ENCODE assay signal across 8 cellular contexts in genomic region chr6:37018152-37019064, GRCh38. TPM values are rescaled to one million over a fixed set of nuclear protein-coding genes. Genes with fewer than 3 reads are reported as not detected.
A peak's percentile ranks its signal among the peaks of the same experiment; 100 is the strongest.
DNase-seq lines count a peak whose midpoint lies in the region; ATAC-seq, FAIRE-seq and TF ChIP-seq lines count a peak whose summit lies in the region.

No MANE protein-coding gene starts in this region.

- POLR2A ChIA-PET in WTC11 (lab: Charles Lee): interaction anchor here (0.6 to 1.3 kb wide), 7 partner anchors 12 to 123 kb away, joined by 3 to 7 read pairs (median 5); partner anchors contain the start of genes FGD2 and MTCH1

- H3K27me3 Mint-ChIP-seq in WTC11 (ENCODE audit: low read depth): no peaks in the 10 kb centered on the region

- H3K4me3 Mint-ChIP-seq in WTC11: no peak overlapping the region

- ATAC-seq in GM19043 (IDR thresholded peaks at IDR 0.05; ENCODE audit: low read depth, unreplicated experiment): peak; percentile 80
- peak; percentile 86 for ATAC-seq in HG03342 (IDR thresholded peaks at IDR 0.05; ENCODE audit: unreplicated experiment)
- ATAC-seq in WTC11: peak; percentile 90

- DNase-seq in AG20443 (ENCODE audit: low spot score): peak; percentile 94
- DNase-seq in NCI-H345 (lab: John Stamatoyannopoulos, UW): peak; percentile 89
- DNase-seq in WTC11 (ENCODE audit: low spot score): peak; percentile 95
- peak; percentile 81 for DNase-seq in bronchial epithelial cell (ENCODE audit: low read depth)
- peak; percentile 88 for DNase-seq in kidney glomerular epithelial cell (lab: John Stamatoyannopoulos, UW)
- peak; percentile 52 to 89 (median 76) for DNase-seq in stimulated activated CD4-positive, alpha-beta T cell treated with anti-CD3 and anti-CD28 coated beads, Interleukin-1b, Interleukin-23, amount 100 ng/mL, for 24 hours (ENCODE audit: low read depth in 4 of 4, low spot score in 1 of 4)

- peaks cover 25% of the 10 kb centered on the region for H3K4me1 Mint-ChIP-seq in WTC11

- FAIRE-seq in bronchial epithelial cell (lab: Jason Lieb, UNC): no peak

- no peaks in the 10 kb centered on the region for H3K27me3 ChIP-seq in bronchial epithelial cell (ENCODE audit: control insufficient read depth, insufficient read depth, low read length)

- TF ChIP-seq CTCF in WTC11 (IDR thresholded peaks at IDR 0.05) (peak; percentile 78), bronchial epithelial cell (IDR thresholded peaks at IDR 0.05; ENCODE audit: insufficient read depth, low read length, severe bottlenecking) (peak; percentile 98)

- CTCF ChIA-PET in WTC11 (lab: Charles Lee): interaction anchor here (0.6 to 15.6 kb wide), 98 partner anchors 9 to 403 kb away, joined by 3 to 537 read pairs (median 6); partner anchors contain the start of genes C6orf89, FGD2, MTCH1 and PI16

- no peaks in the 10 kb centered on the region for H3K36me3 ChIP-seq in bronchial epithelial cell (ENCODE audit: control insufficient read depth, insufficient read depth, low read length)

- H3K27ac Mint-ChIP-seq in WTC11: no peak overlapping the region; the same call in 1 of the 2 replicates

- no peaks in the 10 kb centered on the region for H3K9me3 Mint-ChIP-seq in WTC11

- H3K36me3 Mint-ChIP-seq in WTC11: no peaks in the 10 kb centered on the region

- H3K4me3 ChIP-seq in bronchial epithelial cell (ENCODE audit: low read depth, low read length): no peak overlapping the region

TF ChIP-seq in WTC11, 78 proteins besides CTCF, POLR2A, EP300 and RAD21:
- TF ChIP-seq TEAD1 (CRISPR knock-in tag; IDR thresholded peaks at IDR 0.05) (peak; percentile 57; the same call in 1 of the 2 replicates), MXD4 (CRISPR knock-in tag; IDR thresholded peaks at IDR 0.05; ENCODE audit: borderline replicate concordance) (no peak), ZNF219 (CRISPR knock-in tag; IDR thresholded peaks at IDR 0.05; ENCODE audit: borderline replicate concordance) (no peak), USF1 (CRISPR knock-in tag; IDR thresholded peaks at IDR 0.05) (0 out of 2 replicates have a peak, but pooled peaks have one; percentile 27), ETV6 (CRISPR knock-in tag; IDR thresholded peaks at IDR 0.05) (0 out of 2 replicates have a peak, but pooled peaks have one; percentile 29), GTF2I (CRISPR knock-in tag; conservative IDR thresholded peaks at IDR 0.05) (peak; percentile 60; the same call in 1 of the 2 replicates), MYBL2 (CRISPR knock-in tag; IDR thresholded peaks at IDR 0.05) (no peak)
- TF ChIP-seq, protein P1, sequence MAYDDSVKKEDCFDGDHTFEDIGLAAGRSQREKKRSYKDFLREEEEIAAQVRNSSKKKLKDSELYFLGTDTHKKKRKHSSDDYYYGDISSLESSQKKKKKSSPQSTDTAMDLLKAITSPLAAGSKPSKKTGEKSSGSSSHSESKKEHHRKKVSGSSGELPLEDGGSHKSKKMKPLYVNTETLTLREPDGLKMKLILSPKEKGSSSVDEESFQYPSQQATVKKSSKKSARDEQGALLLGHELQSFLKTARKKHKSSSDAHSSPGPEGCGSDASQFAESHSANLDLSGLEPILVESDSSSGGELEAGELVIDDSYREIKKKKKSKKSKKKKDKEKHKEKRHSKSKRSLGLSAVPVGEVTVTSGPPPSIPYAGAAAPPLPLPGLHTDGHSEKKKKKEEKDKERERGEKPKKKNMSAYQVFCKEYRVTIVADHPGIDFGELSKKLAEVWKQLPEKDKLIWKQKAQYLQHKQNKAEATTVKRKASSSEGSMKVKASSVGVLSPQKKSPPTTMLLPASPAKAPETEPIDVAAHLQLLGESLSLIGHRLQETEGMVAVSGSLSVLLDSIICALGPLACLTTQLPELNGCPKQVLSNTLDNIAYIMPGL (CRISPR knock-in tag; IDR thresholded peaks at IDR 0.05): 0 out of 2 replicates have a peak, but pooled peaks have one; percentile 7
- TF ChIP-seq, protein P2, sequence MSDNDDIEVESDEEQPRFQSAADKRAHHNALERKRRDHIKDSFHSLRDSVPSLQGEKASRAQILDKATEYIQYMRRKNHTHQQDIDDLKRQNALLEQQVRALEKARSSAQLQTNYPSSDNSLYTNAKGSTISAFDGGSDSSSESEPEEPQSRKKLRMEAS (CRISPR knock-in tag; IDR thresholded peaks at IDR 0.05): 0 out of 2 replicates have a peak, but pooled peaks have one; percentile 39
TF ChIP-seq in WTC11: peak in this region for 6.

RNA-seq across cellular contexts. Expression of gene FGD2, which starts 13.0 kb away (rescaled TPM):
- total RNA-seq in WTC11 (2021): 0.31 to 0.78 TPM (median 0.44 TPM) in 3 replicates
- under 0.01 and 0.26 TPM in 2 replicates for total RNA-seq in bronchial epithelial cell

RNA-seq across cellular contexts. Expression of gene MTCH1, which starts 32.4 kb away (rescaled TPM):
- total RNA-seq in WTC11 (2021) (198 to 207 TPM (median 204 TPM) in 3 replicates), bronchial epithelial cell (138 and 156 TPM in 2 replicates)
